Comparison of ENCODE assay signal across 8 cellular contexts in genomic region chr12:41932028-41932427, GRCh38.
DNase-seq lines count a peak whose midpoint lies in the region; ATAC-seq and TF ChIP-seq lines count a peak whose summit lies in the region.

No MANE protein-coding gene starts in this region.

- H3K27ac Mint-ChIP-seq in osteocyte (ENCODE audit: unreplicated experiment): no peak overlapping the region

- DNase-seq in AG04450 (ENCODE audit: low read depth, low spot score) (no peak), Karpas-422 (no peak), esophagus squamous epithelium (lab: John Stamatoyannopoulos, UW) (no peak), osteocyte (ENCODE audit: extremely low spot score, unreplicated experiment) (no peak), pons (ENCODE audit: low spot score) (no peak), RPMI8226 (no peak)
- DNase-seq in stimulated activated CD4-positive, alpha-beta T cell treated with anti-CD3 and anti-CD28 coated beads, Interleukin-12 subunit alpha, Interleukin-12 subunit beta, amount 100 ng/mL, for 4 hours: no peak

- H3K27me3 Mint-ChIP-seq in osteocyte (ENCODE audit: unreplicated experiment): peaks cover 7% of the 10 kb centered on the region

- H3K4me2 ChIP-seq in Karpas-422 (ENCODE audit: low read depth, low read length, poor library complexity, severe bottlenecking): peak overlapping the region; percentile 14

- CTCF ChIA-PET in AG04450 (lab: Charles Lee): interaction anchor here (0.6 kb wide), 1 partner anchor 84 kb away, joined by 5 read pairs; no protein-coding TSS in a partner anchor

- H3K27ac ChIP-seq in AG04450 (ENCODE audit: low read depth, low read length) (no peak overlapping the region), Karpas-422 (ENCODE audit: low read length) (no peak overlapping the region), esophagus squamous epithelium (peak overlapping the region in 2 of 4 donors; percentile 32 to 61)

- H3K4me1 Mint-ChIP-seq in osteocyte (ENCODE audit: unreplicated experiment): peaks cover 5% of the 10 kb centered on the region

- H4K20me1 ChIP-seq in Karpas-422 (ENCODE audit: insufficient read depth, low read depth, low read length): no peaks in the 10 kb centered on the region

- H3K4me3 ChIP-seq in AG04450 (ENCODE audit: low read depth, low read length): peak overlapping the region; percentile 51; the same call in 1 of the 2 replicates
- no peak overlapping the region for H3K4me3 ChIP-seq in Karpas-422 (ENCODE audit: low read length)
- H3K4me3 ChIP-seq in esophagus squamous epithelium: peak overlapping the region; percentile 40 to 67 (median 49)

- no peaks in the 10 kb centered on the region for H3K27me3 ChIP-seq in AG04450 (ENCODE audit: control insufficient read depth, insufficient read depth, low read length)
- no peaks in the 10 kb centered on the region for H3K27me3 ChIP-seq in Karpas-422 (ENCODE audit: low read length)
- H3K27me3 ChIP-seq in esophagus squamous epithelium: no peaks in the 10 kb centered on the region

- peak overlapping the region; percentile 86 for H3K4me3 Mint-ChIP-seq in osteocyte (ENCODE audit: unreplicated experiment)

- no peaks in the 10 kb centered on the region for H3K79me2 ChIP-seq in Karpas-422 (ENCODE audit: low read length)

- H3K4me1 ChIP-seq in Karpas-422 (ENCODE audit: low read length) (peaks cover 21% of the 10 kb centered on the region), esophagus squamous epithelium (peaks cover 0 to 24% (median 3%) of the 10 kb centered on the region in 3 donors)

- no peak for TF ChIP-seq POLR2A in esophagus squamous epithelium (IDR thresholded peaks at IDR 0.05)

- H3K9me3 ChIP-seq in AG04450 (ENCODE audit: control insufficient read depth, insufficient read depth, low read length): no peaks in the 10 kb centered on the region
- no peaks in the 10 kb centered on the region for H3K9me3 ChIP-seq in Karpas-422 (ENCODE audit: low read length)
- no peaks in the 10 kb centered on the region for H3K9me3 ChIP-seq in esophagus squamous epithelium

- no peaks in the 10 kb centered on the region for H3K36me3 Mint-ChIP-seq in osteocyte (ENCODE audit: unreplicated experiment)

- H3K9me3 Mint-ChIP-seq in osteocyte (ENCODE audit: unreplicated experiment): no peaks in the 10 kb centered on the region

- intact Hi-C loops in esophagus squamous epithelium (cut with DNase I): no loop called here

- no peak overlapping the region for H2AFZ ChIP-seq in Karpas-422 (ENCODE audit: low read length)

- TF ChIP-seq CTCF in AG04450 (IDR thresholded peaks at IDR 0.05; ENCODE audit: low read depth, low read length) (no peak), esophagus squamous epithelium (IDR thresholded peaks at IDR 0.05) (no peak), osteocyte (IDR thresholded peaks at IDR 0.05) (no peak)

- POLR2A ChIA-PET in AG04450 (lab: Yijun Ruan, JAX): no interaction called here

- H3K36me3 ChIP-seq in Karpas-422 (ENCODE audit: insufficient read depth, low read length) (no peaks in the 10 kb centered on the region), esophagus squamous epithelium (no peaks in the 10 kb centered on the region)

- 54 to 61% methylated on average over 10 to 11 of the region's 11 CpGs for WGBS in esophagus squamous epithelium, 2 donors

- H3K9ac ChIP-seq in Karpas-422 (ENCODE audit: low read length): no peak overlapping the region

- H3K9me2 ChIP-seq in Karpas-422 (replicated peaks; ENCODE audit: insufficient read depth, low read length): no peaks in the 10 kb centered on the region

- no peak for ATAC-seq in HG03196 (IDR thresholded peaks at IDR 0.05; ENCODE audit: unreplicated experiment)
